6 cellular contexts compared by ENCODE assay signal in genomic region chr13:76579701-76580100, GRCh38.
"Had no signal": no experiment of that assay in that cellular context is flagged by ENCODE, and none has a peak within 500 bp of the region (broad histone marks: within the 10 kb centered on the region; RNA-seq: fewer than 3 reads in every experiment).

No MANE protein-coding gene starts in this region.

- H2AFZ ChIP-seq: GM23248, GM23338 had no signal

- H3K4me3 Mint-ChIP-seq: GM23338, H9, HFFc6 had no signal

- ATAC-seq: GM23338, HCT116 had no signal

- H3K4me2 ChIP-seq: GM23338 had no signal

- H3K9me3 ChIP-seq: HAP-1 had no signal

- H3K27ac Mint-ChIP-seq: GM23338, H9, HFFc6 had no signal

- H3K9ac ChIP-seq: GM23248 had no signal

- H3K36me3 ChIP-seq: HAP-1 had no signal

- H3K4me1 Mint-ChIP-seq: GM23338, H9 had no signal

- H3K27ac ChIP-seq: GM23248 had no signal

- H3K4me3 ChIP-seq: GM23248, GM23338, HAP-1 had no signal
